ENCODE assay signal across 1 cellular context in the genomic region with DNA sequence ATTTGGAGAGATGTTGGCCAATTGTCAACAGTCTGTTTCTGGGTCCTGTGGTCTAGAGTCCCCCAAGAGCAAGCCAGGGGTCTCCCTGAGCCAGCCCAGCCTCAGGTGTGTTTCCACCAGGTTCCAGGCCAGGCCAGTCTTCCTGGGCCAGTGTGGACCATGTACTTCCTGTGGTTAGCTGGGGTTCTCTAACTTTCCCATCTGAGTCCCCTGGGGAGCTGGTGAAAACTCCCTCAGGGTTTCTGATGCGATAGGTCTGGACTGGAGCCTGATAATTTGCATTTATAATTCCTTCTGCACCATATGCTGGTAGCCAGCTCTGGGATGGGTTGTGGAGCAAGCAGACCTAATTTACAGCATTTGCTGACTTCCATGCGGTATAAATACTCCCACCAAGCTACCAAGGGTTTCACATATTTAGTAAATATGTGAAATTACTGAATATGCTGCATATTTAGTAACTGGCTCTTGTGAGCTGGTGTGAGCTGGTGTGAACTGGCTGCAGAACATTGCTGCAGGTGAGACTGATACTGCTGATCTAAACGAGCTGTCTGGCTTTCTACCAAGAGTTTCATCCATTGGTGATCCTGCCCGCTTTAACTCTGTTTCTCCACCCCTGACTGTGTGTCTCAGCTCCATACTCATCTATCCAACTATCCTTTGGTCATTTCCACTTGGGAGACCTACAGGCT.
TF ChIP-seq lines count a peak whose summit lies in the region.

No MANE protein-coding gene starts in this region.

TF ChIP-seq in IMR-90, 13 proteins besides CTCF, POLR2A, EP300 and RAD21 (continued from another document):
- TF ChIP-seq, protein P1, sequence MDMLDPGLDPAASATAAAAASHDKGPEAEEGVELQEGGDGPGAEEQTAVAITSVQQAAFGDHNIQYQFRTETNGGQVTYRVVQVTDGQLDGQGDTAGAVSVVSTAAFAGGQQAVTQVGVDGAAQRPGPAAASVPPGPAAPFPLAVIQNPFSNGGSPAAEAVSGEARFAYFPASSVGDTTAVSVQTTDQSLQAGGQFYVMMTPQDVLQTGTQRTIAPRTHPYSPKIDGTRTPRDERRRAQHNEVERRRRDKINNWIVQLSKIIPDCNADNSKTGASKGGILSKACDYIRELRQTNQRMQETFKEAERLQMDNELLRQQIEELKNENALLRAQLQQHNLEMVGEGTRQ (IDR thresholded peaks at IDR 0.05; ENCODE audit: low read depth, low read length), result no peak
- TF ChIP-seq SMC3 (IDR thresholded peaks at IDR 0.05; ENCODE audit: low read depth, low read length) (no peak), CHD1 (IDR thresholded peaks at IDR 0.05; ENCODE audit: low read depth, low read length) (no peak), FOS (IDR thresholded peaks at IDR 0.05; ENCODE audit: low read depth, low read length) (no peak), RFX5 (IDR thresholded peaks at IDR 0.05; ENCODE audit: low read depth, low read length) (no peak), RCOR1 (IDR thresholded peaks at IDR 0.05; ENCODE audit: insufficient replicate concordance, low read length) (no peak), MXI1 (IDR thresholded peaks at IDR 0.05; ENCODE audit: borderline replicate concordance, low read depth, low read length) (no peak), MAZ (IDR thresholded peaks at IDR 0.05; ENCODE audit: borderline replicate concordance, low read depth, low read length) (no peak), NFE2L2 (IDR thresholded peaks at IDR 0.05; ENCODE audit: low read depth, low read length) (no peak), MAFK (IDR thresholded peaks at IDR 0.05; ENCODE audit: low read depth, low read length) (no peak), CEBPB (IDR thresholded peaks at IDR 0.05; ENCODE audit: low read depth, low read length) (no peak)
- TF ChIP-seq, protein P2, sequence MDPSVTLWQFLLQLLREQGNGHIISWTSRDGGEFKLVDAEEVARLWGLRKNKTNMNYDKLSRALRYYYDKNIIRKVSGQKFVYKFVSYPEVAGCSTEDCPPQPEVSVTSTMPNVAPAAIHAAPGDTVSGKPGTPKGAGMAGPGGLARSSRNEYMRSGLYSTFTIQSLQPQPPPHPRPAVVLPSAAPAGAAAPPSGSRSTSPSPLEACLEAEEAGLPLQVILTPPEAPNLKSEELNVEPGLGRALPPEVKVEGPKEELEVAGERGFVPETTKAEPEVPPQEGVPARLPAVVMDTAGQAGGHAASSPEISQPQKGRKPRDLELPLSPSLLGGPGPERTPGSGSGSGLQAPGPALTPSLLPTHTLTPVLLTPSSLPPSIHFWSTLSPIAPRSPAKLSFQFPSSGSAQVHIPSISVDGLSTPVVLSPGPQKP (IDR thresholded peaks at IDR 0.05; ENCODE audit: borderline replicate concordance, low read depth, low read length), result no peak
TF ChIP-seq in IMR-90: peak in this region for 0.
